10 cellular contexts compared by ENCODE assay signal in genomic region chr2:62287335-62287734, GRCh38.
"Had no signal": no experiment of that assay in that cellular context is flagged by ENCODE, and none has a peak within 500 bp of the region (broad histone marks: within the 10 kb centered on the region; RNA-seq: fewer than 3 reads in every experiment).

No MANE protein-coding gene starts in this region.

- H3K9me3 ChIP-seq: ovary had no signal

- H3K27me3 Mint-ChIP-seq: activated naive CD8-positive, alpha-beta T cell; activated T-cell treated with anti-CD3 and anti-CD28 coated beads, Interleukin-2, amount 50 U/mL, for 24 hours; memory B cell had no signal

- H3K4me3 ChIP-seq: ovary, transverse colon had no signal

- DNase-seq: activated CD4-positive, alpha-beta T cell treated with anti-CD3 and anti-CD28 coated beads, Interleukin-2, amount 10 ng/mL, durations not matched to agents 24 days and 14 days; islet precursor cell had no signal

- H3K4me3 Mint-ChIP-seq: activated CD4-positive, alpha-beta T cell treated with anti-CD3 and anti-CD28 coated beads, Interleukin-2, amount 10 ng/mL, durations not matched to agents 24 days and 14 days; activated naive CD8-positive, alpha-beta T cell; activated T-cell treated with anti-CD3 and anti-CD28 coated beads, Interleukin-2, amount 50 U/mL, for 24 hours; memory B cell; T-helper 1 cell treated with Interleukin-12 subunit alpha and Interleukin-12 subunit beta and Interleukin-4 antibody, amounts not matched to agents 30 μg/mL and 1 μg/mL, for 36 hours; WTC11 had no signal

- FAIRE-seq: endothelial cell of umbilical vein had no signal

- H3K4me1 Mint-ChIP-seq: memory B cell had no signal

- H3K27ac ChIP-seq: ovary, transverse colon had no signal

- H3K36me3 ChIP-seq: ovary, transverse colon had no signal

- H3K27me3 ChIP-seq: ovary, transverse colon had no signal

- H3K27ac Mint-ChIP-seq: activated CD4-positive, alpha-beta T cell treated with anti-CD3 and anti-CD28 coated beads, Interleukin-2, amount 10 ng/mL, durations not matched to agents 24 days and 14 days; activated naive CD8-positive, alpha-beta T cell; memory B cell; T-helper 1 cell treated with Interleukin-12 subunit alpha and Interleukin-12 subunit beta and Interleukin-4 antibody, amounts not matched to agents 30 μg/mL and 1 μg/mL, for 36 hours; WTC11 had no signal
